9 cellular contexts compared by ENCODE assay signal in the genomic region with DNA sequence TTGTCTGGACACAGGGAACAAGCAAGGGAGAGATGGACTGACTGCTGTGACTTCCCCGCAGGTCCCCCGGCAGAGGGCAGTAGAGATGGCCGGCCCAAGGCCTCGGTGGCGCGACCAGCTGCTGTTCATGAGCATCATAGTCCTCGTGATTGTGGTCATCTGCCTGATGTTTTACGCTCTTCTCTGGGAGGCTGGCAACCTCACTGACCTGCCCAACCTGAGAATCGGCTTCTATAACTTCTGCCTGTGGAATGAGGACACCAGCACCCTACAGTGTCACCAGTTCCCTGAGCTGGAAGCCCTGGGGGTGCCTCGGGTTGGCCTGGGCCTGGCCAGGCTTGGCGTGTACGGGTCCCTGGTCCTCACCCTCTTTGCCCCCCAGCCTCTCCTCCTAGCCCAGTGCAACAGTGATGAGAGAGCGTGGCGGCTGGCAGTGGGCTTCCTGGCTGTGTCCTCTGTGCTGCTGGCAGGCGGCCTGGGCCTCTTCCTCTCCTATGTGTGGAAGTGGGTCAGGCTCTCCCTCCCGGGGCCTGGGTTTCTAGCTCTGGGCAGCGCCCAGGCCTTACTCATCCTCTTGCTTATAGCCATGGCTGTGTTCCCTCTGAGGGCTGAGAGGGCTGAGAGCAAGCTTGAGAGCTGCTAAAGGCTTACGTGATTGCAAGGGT. TPM values are rescaled to one million over a fixed set of nuclear protein-coding genes. Genes with fewer than 3 reads are reported as not detected.
A peak's percentile ranks its signal among the peaks of the same experiment; 100 is the strongest.
DNase-seq lines count a peak whose midpoint lies in the region; ATAC-seq and TF ChIP-seq lines count a peak whose summit lies in the region.
"Had no signal": no experiment of that assay in that cellular context is flagged by ENCODE, and none has a peak within 500 bp of the region (broad histone marks: within the 10 kb centered on the region; RNA-seq: fewer than 3 reads in every experiment).

No MANE protein-coding gene starts in this region.

- ATAC-seq in Panc1 (peak; percentile 53), HG02759 (IDR thresholded peaks at IDR 0.05; ENCODE audit: unreplicated experiment) (no peak)

- BruUV-seq in Panc1 (replicated peaks; lab: Mats Ljungman, UMichigan), result no TSS peak

- in situ Hi-C loops in Panc1 (cut with HindIII; ENCODE audit: low pct_unique_long_range_greater_than_20kb, low sequenced_read_pairs), result no loop called here

- H3K4me3 ChIP-seq in Panc1 (ENCODE audit: low read depth in 2 of 2, low read length in 2 of 2) (no peak overlapping the region), neutrophil (ENCODE audit: low read depth in 1 of 2, low read length in 1 of 2) (no peak overlapping the region)

- DNase-seq in EL (peak; percentile 34), Panc1 (ENCODE audit: low read depth, low spot score) (no peak), erythroblast (lab: John Stamatoyannopoulos, UW) (no peak), midbrain (lab: John Stamatoyannopoulos, UW) (no peak), OCI-M2 (lab: John Stamatoyannopoulos, UW; ENCODE audit: unreplicated experiment) (no peak), GM19238 (ENCODE audit: insufficient read length, low spot score) (no peak)
- DNase-seq: KBM-7 had no signal

- H3K9me3 ChIP-seq in Panc1 (ENCODE audit: control insufficient read depth, insufficient read depth, low read depth, low read length) (no peaks in the 10 kb centered on the region), neutrophil (no peaks in the 10 kb centered on the region)

- H3K36me3 ChIP-seq in Panc1 (ENCODE audit: control insufficient read depth, insufficient read depth, low read length) (peaks cover 2% of the 10 kb centered on the region), neutrophil (peaks cover 67% of the 10 kb centered on the region)

- TF ChIP-seq CTCF in Panc1 (IDR thresholded peaks at IDR 0.05) (peak; percentile 42; the same call in 1 of the 2 replicates), neutrophil (IDR thresholded peaks at IDR 0.05) (no peak)

- peak; percentile 30 for TF ChIP-seq POLR2A in erythroblast (IDR thresholded peaks at IDR 0.05; ENCODE audit: low read length)

- peaks cover 7% of the 10 kb centered on the region for H3K4me1 ChIP-seq in Panc1 (ENCODE audit: control insufficient read depth, insufficient read depth, low read length)
- H3K4me1 ChIP-seq in neutrophil (ENCODE audit: control insufficient read depth in 1 of 2, insufficient read depth in 1 of 2, low read depth in 1 of 2, low read length in 1 of 2), result peaks cover 73 to 90% of the 10 kb centered on the region in 2 experiments

- intact Hi-C loops in Panc1 (cut with micrococcal nuclease; ENCODE audit: unreplicated experiment), result no loop called here

- H3K27ac ChIP-seq in Panc1 (ENCODE audit: low read length) (no peak overlapping the region), neutrophil (peak overlapping the region; percentile 93)

- POLR2A ChIA-PET in Panc1 (lab: Charles Lee), result interaction anchor here (0.6 kb wide), 1 partner anchor 60 kb away, joined by 4 read pairs; no protein-coding TSS in a partner anchor

- H3K27me3 ChIP-seq in Panc1 (ENCODE audit: control insufficient read depth, insufficient read depth, low read length) (no peaks in the 10 kb centered on the region), neutrophil (no peaks in the 10 kb centered on the region)

- CTCF ChIA-PET in Panc1 (lab: Charles Lee), result no interaction called here

RNA-seq across cellular contexts. Expression of a gene that starts 6.0 kb away (rescaled TPM):
- total RNA-seq in Panc1 (2021; ENCODE audit: unreplicated experiment), result 49.6 TPM
- polyA plus RNA-seq in Panc1 (2012; ENCODE audit: insufficient read length), result 37.1 TPM

RNA-seq across cellular contexts. Expression of a gene that starts 16.6 kb away (rescaled TPM):
- 3.2 TPM for total RNA-seq in Panc1 (2021; ENCODE audit: unreplicated experiment)
- polyA plus RNA-seq in Panc1 (2012; ENCODE audit: insufficient read length), result 7.7 TPM

RNA-seq across cellular contexts. Expression of a gene that starts 46.8 kb away (rescaled TPM):
- total RNA-seq in Panc1 (2021; ENCODE audit: unreplicated experiment), result 8.8 TPM
- 10.3 TPM for polyA plus RNA-seq in Panc1 (2012; ENCODE audit: insufficient read length)
